1 cellular context compared by ENCODE assay signal in the genomic region with DNA sequence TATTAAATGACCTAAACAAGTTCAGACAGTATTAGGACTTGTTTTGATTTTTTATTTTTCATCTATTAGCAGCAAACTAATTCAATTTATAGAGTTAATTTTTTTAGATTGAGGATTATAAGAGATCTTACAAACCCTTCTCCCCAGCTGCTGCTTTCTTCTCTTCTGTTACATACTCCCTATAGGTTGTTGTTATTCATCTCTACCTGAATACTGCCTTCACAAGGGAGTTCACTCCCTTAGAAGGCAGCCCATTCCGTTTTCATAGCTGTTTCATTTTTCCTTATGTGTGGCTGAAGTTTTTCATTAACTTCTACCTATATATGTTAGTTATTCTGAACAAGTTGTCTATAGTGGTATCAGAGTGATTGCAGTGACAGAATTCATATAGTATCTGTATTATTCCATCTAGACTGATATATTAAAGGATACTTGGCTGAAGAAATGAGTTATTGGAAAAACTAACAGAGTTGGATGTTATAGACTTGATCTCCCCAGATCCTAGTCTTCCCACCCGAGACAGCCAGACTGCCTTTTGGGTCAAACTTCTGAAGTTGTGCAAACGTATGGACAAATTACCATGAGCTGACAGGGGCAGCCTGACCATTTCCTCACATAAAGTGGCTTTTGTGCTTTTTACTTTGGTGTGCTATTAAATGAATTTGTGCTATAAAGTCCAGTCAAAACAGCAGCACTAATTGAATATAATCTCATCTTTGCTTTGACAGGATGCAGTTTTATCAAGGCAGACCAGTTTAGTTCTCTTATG.
TF ChIP-seq lines count a peak whose summit lies in the region.

No MANE protein-coding gene starts in this region.

TF ChIP-seq in HepG2, 621 proteins besides CTCF, POLR2A, EP300 and RAD21:
- TF ChIP-seq, protein P1, sequence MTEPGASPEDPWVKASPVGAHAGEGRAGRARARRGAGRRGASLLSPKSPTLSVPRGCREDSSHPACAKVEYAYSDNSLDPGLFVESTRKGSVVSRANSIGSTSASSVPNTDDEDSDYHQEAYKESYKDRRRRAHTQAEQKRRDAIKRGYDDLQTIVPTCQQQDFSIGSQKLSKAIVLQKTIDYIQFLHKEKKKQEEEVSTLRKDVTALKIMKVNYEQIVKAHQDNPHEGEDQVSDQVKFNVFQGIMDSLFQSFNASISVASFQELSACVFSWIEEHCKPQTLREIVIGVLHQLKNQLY (CRISPR knock-in tag; IDR thresholded peaks at IDR 0.05) = no peak
- 0 out of 2 replicates have a peak, but pooled peaks have one; percentile 10 for TF ChIP-seq SRF (IDR thresholded peaks at IDR 0.05; ENCODE audit: low read depth, low read length)
TF ChIP-seq in HepG2: peak in this region for 1.
